Comparison of ENCODE assay signal across 8 cellular contexts in genomic region chr22:31400023-31400397, GRCh38. TPM values are rescaled to one million over a fixed set of nuclear protein-coding genes. Genes with fewer than 3 reads are reported as not detected.
DNase-seq lines count a peak whose midpoint lies in the region; ATAC-seq and TF ChIP-seq lines count a peak whose summit lies in the region.

No MANE protein-coding gene starts in this region.

- H3K27me3 ChIP-seq in thoracic aorta (replicated peaks; ENCODE audit: insufficient read depth), result no peaks in the 10 kb centered on the region

- peak overlapping the region; percentile 78 to 79 for H3K27ac ChIP-seq in thoracic aorta

- no peak for TF ChIP-seq CTCF in thoracic aorta (IDR thresholded peaks at IDR 0.05)

- peaks cover 8% of the 10 kb centered on the region for H3K36me3 ChIP-seq in thoracic aorta

- no peak for ATAC-seq in thoracic aorta (ENCODE audit: insufficient number of reproducible peaks, low FRiP score, low read depth)

- H3K9me3 ChIP-seq in thoracic aorta, result no peaks in the 10 kb centered on the region

- peaks cover 11 to 17% of the 10 kb centered on the region in 2 donors for H3K4me1 ChIP-seq in thoracic aorta (ENCODE audit: control insufficient read depth in 1 of 2, low read depth in 2 of 2)

- DNase-seq in AG20443 (ENCODE audit: low spot score), result peak; percentile 38
- DNase-seq in HT-29 (ENCODE audit: low spot score), result peak; percentile 25
- DNase-seq in astrocyte of the hippocampus (ENCODE audit: low read depth, low spot score), result peak; percentile 48
- peak; percentile 72 for DNase-seq in left kidney (ENCODE audit: low read depth, low spot score)
- no peak for DNase-seq in thoracic aorta (ENCODE audit: low spot score)
- DNase-seq in SKM-1 treated with dmso at 0.1 percent for 144 hours (lab: John Stamatoyannopoulos, UW; ENCODE audit: unreplicated experiment), result no peak
- DNase-seq in GF-D8 (lab: John Stamatoyannopoulos, UW), result no peak
- DNase-seq in mesenteric fat pad (ENCODE audit: low spot score), result no peak

- peak overlapping the region; percentile 91 for H3K4me3 ChIP-seq in thoracic aorta

RNA-seq across cellular contexts. Expression of gene DRG1, which starts 0.6 kb away (rescaled TPM):
- total RNA-seq in HT-29 (2014; rRNA removed; shearing (Covaris generic)), result 17.4 and 28.8 TPM in 2 replicates
- 10 to 100 TPM; 37.5 to 38.8 TPM for total RNA-seq in thoracic aorta
- total RNA-seq in mesenteric fat pad, result 64.7 TPM

RNA-seq across cellular contexts. Expression of gene PATZ1, which starts 53.9 kb away (rescaled TPM):
- 42.8 and 44.2 TPM in 2 replicates for total RNA-seq in HT-29 (2014; rRNA removed; shearing (Covaris generic))
- total RNA-seq in thoracic aorta, result 10 to 100 TPM; 14.6 to 15.2 TPM
- total RNA-seq in mesenteric fat pad, result 13.3 TPM

Comparison
In these comparisons a context has a peak if more than half of its experiments do, and no peak if none do; other contexts are left out.
1. DNase-seq: peak in AG20443 (single experiment), HT-29 (single experiment), astrocyte of the hippocampus (single experiment) and left kidney (single experiment); none in thoracic aorta (single experiment), SKM-1 treated with dmso at 0.1 percent for 144 hours (single experiment), GF-D8 (single experiment) and mesenteric fat pad (single experiment).